In the genomic region with DNA sequence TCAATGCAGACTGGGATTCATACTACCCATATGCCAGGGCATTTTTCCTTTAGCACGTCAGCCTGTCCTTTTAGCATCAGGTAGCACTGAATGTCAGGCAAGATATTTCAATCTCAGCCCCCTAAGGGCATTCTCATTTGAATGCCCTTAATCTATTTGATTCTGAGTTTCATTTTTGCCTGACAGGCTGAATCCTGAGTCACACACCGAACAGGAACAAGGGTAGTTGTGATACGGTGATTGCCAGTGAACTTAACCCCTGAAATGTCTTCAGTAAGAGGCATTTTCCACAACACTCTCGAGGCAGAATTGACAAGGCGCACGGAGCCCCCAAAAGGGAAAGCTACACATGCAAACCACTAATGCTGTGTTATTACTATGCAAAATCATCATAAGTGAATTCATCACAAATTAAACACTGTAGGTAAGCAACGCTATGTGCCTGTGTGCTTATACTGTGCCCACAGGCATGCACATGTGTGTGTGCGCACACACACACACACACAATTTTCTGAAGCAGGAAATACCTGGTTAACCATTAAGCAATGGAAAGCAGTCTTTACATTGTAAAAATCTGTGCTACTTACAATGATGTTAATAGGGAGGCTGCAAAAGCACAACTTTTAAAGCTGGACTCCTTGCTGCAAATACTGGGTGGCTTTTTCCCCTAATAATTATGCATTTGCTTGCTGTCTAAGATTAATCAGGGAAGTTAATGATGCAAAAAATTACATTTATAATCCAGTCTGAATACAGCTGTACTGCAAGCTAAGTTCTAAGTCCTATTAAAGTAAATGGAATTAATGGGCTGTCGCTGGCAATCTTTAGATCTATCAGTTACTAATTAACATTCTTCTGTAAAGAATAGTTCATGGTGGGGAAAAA, we compare ENCODE assay signal across 23 cellular contexts.
DNase-seq lines count a peak whose midpoint lies in the region; ATAC-seq and TF ChIP-seq lines count a peak whose summit lies in the region.
"Had no signal": no experiment of that assay in that cellular context is flagged by ENCODE, and none has a peak within 500 bp of the region (broad histone marks: within the 10 kb centered on the region; RNA-seq: fewer than 3 reads in every experiment).

No MANE protein-coding gene starts in this region.

- H3K4ac ChIP-seq in trophoblast cell (ENCODE audit: low read depth, low read length): no peak overlapping the region

- H3K36me3 ChIP-seq in trophoblast cell (ENCODE audit: control insufficient read depth in 1 of 2, insufficient read depth in 2 of 2, low read length in 2 of 2): no peaks in the 10 kb centered on the region
- no peaks in the 10 kb centered on the region for H3K36me3 ChIP-seq in upper lobe of left lung
- H3K36me3 ChIP-seq in CD8-positive, alpha-beta memory T cell (ENCODE audit: insufficient read depth, low read length): no peaks in the 10 kb centered on the region
- H3K36me3 ChIP-seq: HAP-1, heart left ventricle, thyroid gland had no signal

- no peak overlapping the region for H4K91ac ChIP-seq in trophoblast cell (ENCODE audit: low read depth, low read length)

- no peak overlapping the region for H4K8ac ChIP-seq in trophoblast cell (ENCODE audit: low read depth, low read length)

- DNase-seq in EL (peak; percentile 3), SW480 (ENCODE audit: low spot score) (peak; percentile 3), fibroblast of peridontal ligament (ENCODE audit: extremely low read depth) (peak; percentile 12), trophoblast cell (peak; percentile 2), upper lobe of left lung (no peak), epidermal melanocyte (ENCODE audit: insufficient read length, low spot score) (no peak)
- DNase-seq in CD8-positive, alpha-beta memory T cell: no peak
- DNase-seq: activated naive CD8-positive, alpha-beta T cell treated with anti-CD3 and anti-CD28 coated beads, Interleukin-2, amount 10 ng/mL, durations not matched to agents 7 days and 5 days; CD4-positive, CD25-positive, alpha-beta regulatory T cell; DMS79 treated with DMSO at 0.1 percent for 48 hours; heart left ventricle; NCI-H1105; NCI-H2081 treated with DMSO at 0.1 percent for 48 hours; NCI-H524; nephron progenitor cell; SIG-M5; T-helper 17 cell; thyroid gland had no signal

- no peaks in the 10 kb centered on the region for H3K36me3 Mint-ChIP-seq in CD8-positive, alpha-beta memory T cell
- H3K36me3 Mint-ChIP-seq: activated naive CD8-positive, alpha-beta T cell treated with anti-CD3 and anti-CD28 coated beads, Interleukin-2, amount 10 ng/mL, durations not matched to agents 7 days and 5 days; CD4-positive, CD25-positive, alpha-beta regulatory T cell; memory B cell; stimulated activated memory B cell treated with anti-CD40 and anti-IgM and Interleukin-4, amounts not matched to agents 10 μg/mL and 1 μg/mL and 100 μg/mL, for 72 hours had no signal

- peaks cover 2 to 5% of the 10 kb centered on the region in 2 experiments for H3K4me1 ChIP-seq in trophoblast cell (ENCODE audit: control insufficient read depth in 1 of 2, insufficient read depth in 2 of 2, low read length in 2 of 2)
- H3K4me1 ChIP-seq in upper lobe of left lung: no peaks in the 10 kb centered on the region
- H3K4me1 ChIP-seq in CD8-positive, alpha-beta memory T cell (ENCODE audit: insufficient read depth, low read length): no peaks in the 10 kb centered on the region
- H3K4me1 ChIP-seq: HAP-1, thyroid gland had no signal

- H3K27ac ChIP-seq in trophoblast cell (ENCODE audit: low read depth, low read length): no peak overlapping the region
- H3K27ac ChIP-seq in upper lobe of left lung: no peak overlapping the region
- no peak overlapping the region for H3K27ac ChIP-seq in CD8-positive, alpha-beta memory T cell (ENCODE audit: low read depth, low read length)
- H3K27ac ChIP-seq: heart left ventricle, thyroid gland had no signal

- no peak for TF ChIP-seq EP300 in upper lobe of left lung (IDR thresholded peaks at IDR 0.05)

- H3K9me3 Mint-ChIP-seq in CD8-positive, alpha-beta memory T cell: peaks cover 2 to 9% (median 7%) of the 10 kb centered on the region in 5 donors
- H3K9me3 Mint-ChIP-seq: activated naive CD8-positive, alpha-beta T cell treated with anti-CD3 and anti-CD28 coated beads, Interleukin-2, amount 10 ng/mL, durations not matched to agents 7 days and 5 days; activated T-helper 1 cell treated with anti-CD3 and anti-CD28 coated beads, Interleukin-12 subunit alpha, Interleukin-12 subunit beta, Interleukin-2, Interleukin-4 antibody, amounts not matched to agents 30 ng/mL and 10 ng/mL and 1 ng/mL, durations not matched to agents 14 hours and 24 hours and 36 hours; nephron progenitor cell; stimulated activated memory B cell treated with anti-CD40 and anti-IgM and Interleukin-4, amounts not matched to agents 10 μg/mL and 1 μg/mL and 100 μg/mL, for 72 hours had no signal

- H2AK5ac ChIP-seq in trophoblast cell (ENCODE audit: low read length): no peak overlapping the region

- POLR2A ChIA-PET in CD8-positive, alpha-beta memory T cell (lab: Charles Lee): no interaction called here

- H3K4me1 Mint-ChIP-seq in CD8-positive, alpha-beta memory T cell: no peaks in the 10 kb centered on the region
- H3K4me1 Mint-ChIP-seq: activated naive CD8-positive, alpha-beta T cell treated with anti-CD3 and anti-CD28 coated beads, Interleukin-2, amount 10 ng/mL, durations not matched to agents 7 days and 5 days; CD4-positive, CD25-positive, alpha-beta regulatory T cell; memory B cell; nephron progenitor cell; stimulated activated memory B cell treated with anti-CD40 and anti-IgM and Interleukin-4, amounts not matched to agents 10 μg/mL and 1 μg/mL and 100 μg/mL, for 72 hours; T-helper 17 cell had no signal

- H3K14ac ChIP-seq in trophoblast cell (ENCODE audit: low read length): no peak overlapping the region

- H3K23ac ChIP-seq in trophoblast cell (ENCODE audit: low read length): no peak overlapping the region

- no peaks in the 10 kb centered on the region for H3K79me2 ChIP-seq in trophoblast cell (ENCODE audit: control insufficient read depth, insufficient read depth, low read length, poor library complexity)

- CTCF ChIA-PET in CD8-positive, alpha-beta memory T cell (lab: Charles Lee): no interaction called here

- H3K27me3 ChIP-seq in trophoblast cell (ENCODE audit: insufficient read depth, low read length) (no peaks in the 10 kb centered on the region), upper lobe of left lung (no peaks in the 10 kb centered on the region)
- no peaks in the 10 kb centered on the region for H3K27me3 ChIP-seq in CD8-positive, alpha-beta memory T cell (ENCODE audit: insufficient read depth, low read length, poor library complexity, severe bottlenecking)
- H3K27me3 ChIP-seq: heart left ventricle, thyroid gland had no signal

- H3K9me3 ChIP-seq in trophoblast cell (ENCODE audit: insufficient read depth, low read depth, low read length): no peaks in the 10 kb centered on the region
- no peaks in the 10 kb centered on the region for H3K9me3 ChIP-seq in upper lobe of left lung
- H3K9me3 ChIP-seq in CD8-positive, alpha-beta memory T cell (ENCODE audit: low read length): no peaks in the 10 kb centered on the region
- H3K9me3 ChIP-seq: HAP-1, heart left ventricle, thyroid gland had no signal

- H2AFZ ChIP-seq in trophoblast cell (ENCODE audit: insufficient read depth, low read length, poor library complexity): no peak overlapping the region

- H3K9ac ChIP-seq in trophoblast cell (ENCODE audit: low read length): peak overlapping the region; percentile 63

- TF ChIP-seq CTCF in upper lobe of left lung (IDR thresholded peaks at IDR 0.05): no peak

- H2BK120ac ChIP-seq in trophoblast cell (ENCODE audit: insufficient read depth, low read length, poor library complexity): no peak overlapping the region

- no CpG with 5 or more reads among the region's 9 CpGs for WGBS in trophoblast cell (ENCODE audit: extremely low coverage, insufficient coverage, insufficient read length)
- WGBS in upper lobe of left lung, 2 donors: 60 to 70% methylated on average over 9 of the region's 9 CpGs

- ATAC-seq in upper lobe of left lung (ENCODE audit: low FRiP score in 2 of 2) (no peak), HG02885 (IDR thresholded peaks at IDR 0.05; ENCODE audit: poor library complexity, unreplicated experiment) (no peak)
- ATAC-seq: heart left ventricle; stimulated activated memory B cell treated with anti-CD40 and anti-IgM and Interleukin-4, amounts not matched to agents 10 μg/mL and 1 μg/mL and 100 μg/mL, for 72 hours; T-helper 17 cell had no signal

- no peak overlapping the region for H2BK5ac ChIP-seq in trophoblast cell (ENCODE audit: low read depth, low read length, poor library complexity)

- no peak overlapping the region for H4K12ac ChIP-seq in trophoblast cell (ENCODE audit: low read depth, low read length)

- H3K4me3 Mint-ChIP-seq in CD8-positive, alpha-beta memory T cell: no peak overlapping the region
- H3K4me3 Mint-ChIP-seq: activated naive CD8-positive, alpha-beta T cell treated with anti-CD3 and anti-CD28 coated beads, Interleukin-2, amount 10 ng/mL, durations not matched to agents 7 days and 5 days; activated T-helper 1 cell treated with anti-CD3 and anti-CD28 coated beads, Interleukin-12 subunit alpha, Interleukin-12 subunit beta, Interleukin-2, Interleukin-4 antibody, amounts not matched to agents 30 ng/mL and 10 ng/mL and 1 ng/mL, durations not matched to agents 14 hours and 24 hours and 36 hours; CD4-positive, CD25-positive, alpha-beta regulatory T cell; memory B cell; nephron progenitor cell; stimulated activated memory B cell treated with anti-CD40 and anti-IgM and Interleukin-4, amounts not matched to agents 10 μg/mL and 1 μg/mL and 100 μg/mL, for 72 hours; T-helper 17 cell had no signal

- no peak overlapping the region for H2BK12ac ChIP-seq in trophoblast cell (ENCODE audit: low read length)

- no peaks in the 10 kb centered on the region for H3K79me1 ChIP-seq in trophoblast cell (ENCODE audit: low read length)

- H3K27me3 Mint-ChIP-seq in CD8-positive, alpha-beta memory T cell: no peaks in the 10 kb centered on the region
- H3K27me3 Mint-ChIP-seq: activated naive CD8-positive, alpha-beta T cell treated with anti-CD3 and anti-CD28 coated beads, Interleukin-2, amount 10 ng/mL, durations not matched to agents 7 days and 5 days; CD4-positive, CD25-positive, alpha-beta regulatory T cell; memory B cell; stimulated activated memory B cell treated with anti-CD40 and anti-IgM and Interleukin-4, amounts not matched to agents 10 μg/mL and 1 μg/mL and 100 μg/mL, for 72 hours; T-helper 17 cell had no signal

- no peak overlapping the region for H3K4me3 ChIP-seq in trophoblast cell (ENCODE audit: low read depth, low read length)
- no peak overlapping the region for H3K4me3 ChIP-seq in upper lobe of left lung
- no peak overlapping the region for H3K4me3 ChIP-seq in CD8-positive, alpha-beta memory T cell (ENCODE audit: low read length)
- H3K4me3 ChIP-seq: HAP-1, heart left ventricle, thyroid gland had no signal

- TF ChIP-seq POLR2A in upper lobe of left lung (IDR thresholded peaks at IDR 0.05): no peak

- H3K18ac ChIP-seq in trophoblast cell (ENCODE audit: low read length): no peak overlapping the region

- no peak overlapping the region for H3K4me2 ChIP-seq in trophoblast cell (ENCODE audit: low read length)

- H3K27ac Mint-ChIP-seq in CD8-positive, alpha-beta memory T cell: no peak overlapping the region
- H3K27ac Mint-ChIP-seq: activated naive CD8-positive, alpha-beta T cell treated with anti-CD3 and anti-CD28 coated beads, Interleukin-2, amount 10 ng/mL, durations not matched to agents 7 days and 5 days; activated T-helper 1 cell treated with anti-CD3 and anti-CD28 coated beads, Interleukin-12 subunit alpha, Interleukin-12 subunit beta, Interleukin-2, Interleukin-4 antibody, amounts not matched to agents 30 ng/mL and 10 ng/mL and 1 ng/mL, durations not matched to agents 14 hours and 24 hours and 36 hours; CD4-positive, CD25-positive, alpha-beta regulatory T cell; memory B cell; nephron progenitor cell; stimulated activated memory B cell treated with anti-CD40 and anti-IgM and Interleukin-4, amounts not matched to agents 10 μg/mL and 1 μg/mL and 100 μg/mL, for 72 hours; T-helper 17 cell had no signal

Comparison
In these comparisons a context has a peak if more than half of its experiments do, and no peak if none do; other contexts are left out.
1. DNase-seq: peak in EL (single experiment), SW480 (single experiment), fibroblast of peridontal ligament (single experiment) and trophoblast cell (2 of 2); none in upper lobe of left lung (0 of 2), epidermal melanocyte (single experiment) and CD8-positive, alpha-beta memory T cell (0 of 5).